Comparison of ENCODE assay signal across 14 cellular contexts in genomic region chr17:77865109-77865611, GRCh38.
DNase-seq lines count a peak whose midpoint lies in the region; ATAC-seq and TF ChIP-seq lines count a peak whose summit lies in the region.
"Had no signal": no experiment of that assay in that cellular context is flagged by ENCODE, and none has a peak within 500 bp of the region (broad histone marks: within the 10 kb centered on the region; RNA-seq: fewer than 3 reads in every experiment).

No MANE protein-coding gene starts in this region.

- H3K36me3 Mint-ChIP-seq in natural killer cell = no peaks in the 10 kb centered on the region
- H3K36me3 Mint-ChIP-seq: activated CD4-positive, alpha-beta memory T cell treated with anti-CD3 and anti-CD28 coated beads for 36 hours had no signal

- intact Hi-C loops in natural killer cell (cut with micrococcal nuclease) = no loop called here
- intact Hi-C loops in uterus (cut with DNase I; ENCODE audit: low total_unique reads) = no loop called here

- TF ChIP-seq CTCF in SK-N-SH (IDR thresholded peaks at IDR 0.05) (no peak), coronary artery (IDR thresholded peaks at IDR 0.05) (no peak), natural killer cell (IDR thresholded peaks at IDR 0.05) (no peak), uterus (IDR thresholded peaks at IDR 0.05) (no peak)

- no peaks in the 10 kb centered on the region for H3K79me2 ChIP-seq in SK-N-SH (ENCODE audit: insufficient read depth)

- no peak overlapping the region for H3K4me3 ChIP-seq in SK-N-SH (ENCODE audit: low read depth in 2 of 2, low read length in 1 of 2)
- H3K4me3 ChIP-seq in coronary artery = peak overlapping the region; percentile 32
- H3K4me3 ChIP-seq in uterus = no peak overlapping the region
- H3K4me3 ChIP-seq: PC-9 had no signal

- peaks cover 0 to 5% of the 10 kb centered on the region in 2 donors for H3K9me3 Mint-ChIP-seq in natural killer cell
- H3K9me3 Mint-ChIP-seq: activated CD4-positive, alpha-beta memory T cell treated with anti-CD3 and anti-CD28 coated beads for 36 hours had no signal

- peaks cover 68 to 75% of the 10 kb centered on the region in 2 donors for H3K4me1 Mint-ChIP-seq in natural killer cell

- no peaks in the 10 kb centered on the region for H3K27me3 Mint-ChIP-seq in natural killer cell (ENCODE audit: low read depth in 2 of 2)
- H3K27me3 Mint-ChIP-seq: activated CD4-positive, alpha-beta memory T cell treated with anti-CD3 and anti-CD28 coated beads for 36 hours had no signal

- TF ChIP-seq RAD21 in SK-N-SH (IDR thresholded peaks at IDR 0.05; ENCODE audit: low read length) = no peak

- no peaks in the 10 kb centered on the region for H4K20me1 ChIP-seq in SK-N-SH (ENCODE audit: insufficient read depth)

- peak overlapping the region; percentile 92 to 93 for H3K27ac Mint-ChIP-seq in natural killer cell
- H3K27ac Mint-ChIP-seq: activated CD4-positive, alpha-beta memory T cell treated with anti-CD3 and anti-CD28 coated beads for 36 hours had no signal

- H3K4me1 ChIP-seq in SK-N-SH (ENCODE audit: control insufficient read depth in 1 of 2, insufficient read depth in 2 of 2, low read depth in 1 of 2, low read length in 1 of 2) = peaks cover 0 to 32% of the 10 kb centered on the region in 2 experiments; a peak in 1 of 4 replicates
- H3K4me1 ChIP-seq in uterus = no peaks in the 10 kb centered on the region

- POLR2A ChIA-PET in SK-N-SH (lab: Yijun Ruan, JAX) = interaction anchor here (0.5 to 1.0 kb wide), 2 partner anchors 95 to 141 kb away, joined by 3 read pairs; no protein-coding TSS in a partner anchor

- H3K9me3 ChIP-seq in SK-N-SH = no peaks in the 10 kb centered on the region
- no peaks in the 10 kb centered on the region for H3K9me3 ChIP-seq in uterus

- H3K4me2 ChIP-seq in SK-N-SH = no peak overlapping the region
- H3K4me2 ChIP-seq: PC-9 had no signal

- CTCF ChIA-PET in SK-N-SH (lab: Yijun Ruan, JAX) = interaction anchor here (1.1 to 1.3 kb wide), 2 partner anchors 10 to 11 kb away, joined by 3 read pairs; no protein-coding TSS in a partner anchor

- H3K27ac ChIP-seq in SK-N-SH (ENCODE audit: low read depth in 2 of 2, low read length in 1 of 2) (peak overlapping the region in 1 of 2 experiments; percentile 12; a peak in 1 of 4 replicates), coronary artery (peak overlapping the region in 1 of 2 donors; percentile 77), uterus (peak overlapping the region; percentile 41 to 69)
- H3K27ac ChIP-seq: PC-9 had no signal

- H2AFZ ChIP-seq in SK-N-SH (ENCODE audit: low read depth) = no peak overlapping the region
- H2AFZ ChIP-seq: PC-9 had no signal

- ATAC-seq in SK-N-SH treated with all-trans-retinoic acid at 6 μM for 48 hours (no peak; the same call in 2 of the 3 replicates), natural killer cell (no peak), GM19324 (IDR thresholded peaks at IDR 0.05; ENCODE audit: low FRiP score, unreplicated experiment) (no peak), GM21447 (IDR thresholded peaks at IDR 0.05; ENCODE audit: unreplicated experiment) (no peak)

- no peak overlapping the region for H3K9ac ChIP-seq in SK-N-SH

- H3K27me3 ChIP-seq in SK-N-SH (ENCODE audit: insufficient read depth) = peaks cover 19% of the 10 kb centered on the region; the same call in 1 of the 2 replicates
- no peaks in the 10 kb centered on the region for H3K27me3 ChIP-seq in uterus

- TF ChIP-seq POLR2A in uterus (IDR thresholded peaks at IDR 0.05) = no peak

- TF ChIP-seq EP300 in SK-N-SH (IDR thresholded peaks at IDR 0.05; ENCODE audit: borderline replicate concordance in 1 of 2, low read depth in 1 of 2, low read length in 1 of 2) = no peak

- H3K4me3 Mint-ChIP-seq in natural killer cell = peak overlapping the region; percentile 92
- H3K4me3 Mint-ChIP-seq: activated CD4-positive, alpha-beta memory T cell treated with anti-CD3 and anti-CD28 coated beads for 36 hours had no signal

- 77% methylated on average over 20 of the region's 22 CpGs for WGBS in SK-N-SH (ENCODE audit: low lambda C conversion rate)

- no peaks in the 10 kb centered on the region for H3F3A ChIP-seq in SK-N-SH (replicated peaks; ENCODE audit: insufficient read depth)

- H3K9me2 ChIP-seq in SK-N-SH = no peaks in the 10 kb centered on the region

- no peaks in the 10 kb centered on the region for H3K36me3 ChIP-seq in SK-N-SH (replicated peaks in 1 of 2; ENCODE audit: control insufficient read depth in 1 of 2, insufficient read depth in 2 of 2, low read length in 1 of 2)
- no peaks in the 10 kb centered on the region for H3K36me3 ChIP-seq in uterus

- DNase-seq in SK-N-SH = peak; percentile 73
- no peak for DNase-seq in coronary artery (ENCODE audit: low spot score)
- DNase-seq in natural killer cell = no peak
- peak in 1 of 2 donors; percentile 51 for DNase-seq in uterus
- DNase-seq in COR-L47 (lab: John Stamatoyannopoulos, UW) = no peak
- DNase-seq: activated CD4-positive, alpha-beta memory T cell treated with anti-CD3 and anti-CD28 coated beads for 36 hours; activated naive CD4-positive, alpha-beta T cell; cerebellar nuclear complex; erythroblast; NCI-H2029; PC-9 had no signal

TF ChIP-seq in SK-N-SH, 30 proteins besides CTCF, POLR2A, EP300 and RAD21 (continues in another document):
- TF ChIP-seq YY1 (IDR thresholded peaks at IDR 0.05; ENCODE audit: low read depth) (no peak), TAF1 (IDR thresholded peaks at IDR 0.05; ENCODE audit: borderline replicate concordance, low read depth, low read length) (no peak), EZH2phosphoT487 (IDR thresholded peaks at IDR 0.05; ENCODE audit: borderline replicate concordance, low read depth) (no peak), USF1 (IDR thresholded peaks at IDR 0.05; ENCODE audit: borderline replicate concordance, low read depth) (no peak), ELF1 (IDR thresholded peaks at IDR 0.05) (no peak), FOXJ3 (CRISPR knock-in tag; IDR thresholded peaks at IDR 0.05) (no peak), IRF3 (IDR thresholded peaks at IDR 0.05; ENCODE audit: low read depth, low read length) (no peak), USF2 (IDR thresholded peaks at IDR 0.05; ENCODE audit: borderline replicate concordance, low read depth, low read length) (no peak)

TF ChIP-seq in SK-N-SH treated with all-trans-retinoic acid at 6 μM for 48 hours, 23 proteins besides CTCF, POLR2A, EP300 and RAD21 (continues in another document):
- TF ChIP-seq ZNF565 (CRISPR knock-in tag; conservative IDR thresholded peaks at IDR 0.05; ENCODE audit: low read depth) (no peak), TOX (CRISPR knock-in tag; IDR thresholded peaks at IDR 0.05; ENCODE audit: borderline replicate concordance) (no peak), SNAI2 (CRISPR knock-in tag; IDR thresholded peaks at IDR 0.05) (no peak), ZNF8 (CRISPR knock-in tag; IDR thresholded peaks at IDR 0.05) (no peak), CREB5 (CRISPR knock-in tag; IDR thresholded peaks at IDR 0.05; ENCODE audit: low read depth) (no peak), PATZ1 (CRISPR knock-in tag; IDR thresholded peaks at IDR 0.05; ENCODE audit: borderline replicate concordance) (no peak), TSHZ2 (CRISPR knock-in tag; IDR thresholded peaks at IDR 0.05) (no peak), GLIS3 (CRISPR knock-in tag; IDR thresholded peaks at IDR 0.05) (no peak), ZFP30 (CRISPR knock-in tag; IDR thresholded peaks at IDR 0.05) (no peak), ZNF70 (CRISPR knock-in tag; IDR thresholded peaks at IDR 0.05) (no peak)
